35 cellular contexts compared by ENCODE assay signal in genomic region chr13:23804166-23804565, GRCh38.
"Had no signal": no experiment of that assay in that cellular context is flagged by ENCODE, and none has a peak within 500 bp of the region (broad histone marks: within the 10 kb centered on the region; RNA-seq: fewer than 3 reads in every experiment).

No MANE protein-coding gene starts in this region.

- H3K4me1 ChIP-seq: adrenal gland, breast epithelium had no signal

- H3K27ac ChIP-seq: adrenal gland, body of pancreas, brain microvascular endothelial cell, breast epithelium, VCaP had no signal

- H3K9me3 Mint-ChIP-seq: activated B cell treated with CpG ODN at 0.5 μM for 24 hours; activated CD4-positive, alpha-beta memory T cell treated with anti-CD3 and anti-CD28 coated beads for 36 hours; activated CD4-positive, alpha-beta T cell treated with anti-CD3 and anti-CD28 coated beads, Interleukin-2, amount 10 ng/mL, durations not matched to agents 24 days and 14 days; activated CD8-positive, alpha-beta T cell treated with anti-CD3 and anti-CD28 coated beads for 36 hours; activated naive CD4-positive, alpha-beta T cell treated with anti-CD3 and anti-CD28 coated beads for 36 hours; activated naive CD8-positive, alpha-beta T cell treated with anti-CD3 and anti-CD28 coated beads for 36 hours; activated T-cell treated with anti-CD3 and anti-CD28 coated beads, Interleukin-2, amount 50 U/mL, for 72 hours; activated T-helper 1 cell treated with anti-CD3 and anti-CD28 coated beads, Interleukin-12 subunit alpha, Interleukin-12 subunit beta, Interleukin-2, Interleukin-4 antibody, amounts not matched to agents 30 ng/mL and 10 ng/mL and 1 ng/mL, durations not matched to agents 14 hours and 24 hours and 36 hours; activated T-helper 17 cell treated with anti-CD3 and anti-CD28 coated beads, Interleukin-2, amount 50 U/mL, for 72 hours; T-helper 1 cell treated with Interleukin-12 subunit alpha and Interleukin-12 subunit beta and Interleukin-4 antibody, amounts not matched to agents 30 μg/mL and 1 μg/mL, for 36 hours; T-helper 2 cell treated with Interferon-gamma antibody and Interleukin-4, amounts not matched to agents 5 μg/mL and 100 μg/mL, for 36 hours had no signal

- H3K4me3 ChIP-seq: adrenal gland, body of pancreas, breast epithelium had no signal

- H3K27me3 ChIP-seq: adrenal gland, body of pancreas, brain microvascular endothelial cell, breast epithelium had no signal

- ATAC-seq: activated CD8-positive, alpha-beta T cell treated with anti-CD3 and anti-CD28 coated beads for 36 hours; activated naive CD4-positive, alpha-beta T cell treated with anti-CD3 and anti-CD28 coated beads, Interleukin-2, amount 50 U/mL, for 72 hours; activated T-cell treated with anti-CD3 and anti-CD28 coated beads, Interleukin-2, amount 50 U/mL, for 4 hours; activated T-cell treated with anti-CD3 and anti-CD28 coated beads, Interleukin-2, amount 50 U/mL, for 72 hours; activated T-helper 17 cell treated with anti-CD3 and anti-CD28 coated beads, Interleukin-2, amount 50 U/mL, for 72 hours; body of pancreas had no signal

- DNase-seq: activated B cell treated with CpG ODN at 0.5 μM for 24 hours; activated CD4-positive, alpha-beta memory T cell treated with anti-CD3 and anti-CD28 coated beads for 36 hours; activated CD4-positive, alpha-beta T cell treated with anti-CD3 and anti-CD28 coated beads for 4 hours; activated CD4-positive, alpha-beta T cell treated with anti-CD3 and anti-CD28 coated beads, Interleukin-2, amount 10 ng/mL, durations not matched to agents 24 days and 14 days; activated CD4-positive, alpha-beta T cell treated with anti-CD3 and anti-CD28 coated beads, Interleukin-2, amount 50 U/mL, for 1 hour; activated CD4-positive, alpha-beta T cell treated with anti-CD3 and anti-CD28 coated beads, Interleukin-2, amount 50 U/mL, for 4 hours; activated CD4-positive, CD25-positive, alpha-beta regulatory T cell treated with anti-CD3 and anti-CD28 coated beads, Interleukin-2, amount 50 U/mL, for 72 hours; activated CD8-positive, alpha-beta memory T cell treated with anti-CD3 and anti-CD28 coated beads, Interleukin-2, amount 50 U/mL, for 4 hours; activated CD8-positive, alpha-beta T cell treated with anti-CD3 and anti-CD28 coated beads for 36 hours; activated effector memory CD4-positive, alpha-beta T cell treated with anti-CD3 and anti-CD28 coated beads, Interleukin-2, amount 50 U/mL, for 16 hours; activated gamma-delta T cell treated with Interleukin-2 at 50 U/mL for 16 hours; activated naive CD4-positive, alpha-beta T cell; activated naive CD4-positive, alpha-beta T cell treated with anti-CD3 and anti-CD28 coated beads for 36 hours; activated naive CD4-positive, alpha-beta T cell treated with anti-CD3 and anti-CD28 coated beads, Interleukin-2, amount 50 U/mL, for 16 hours; activated naive CD8-positive, alpha-beta T cell treated with anti-CD3 and anti-CD28 coated beads for 36 hours; activated T-cell treated with anti-CD3 and anti-CD28 coated beads for 4 hours; activated T-cell treated with anti-CD3 and anti-CD28 coated beads, Interleukin-2, amount 50 U/mL, for 1 hour; activated T-cell treated with anti-CD3 and anti-CD28 coated beads, Interleukin-2, amount 50 U/mL, for 4 hours; activated T-cell treated with anti-CD3 and anti-CD28 coated beads, Interleukin-2, amount 50 U/mL, for 72 hours; adrenal gland; amniotic stem cell; aorta; body of pancreas; brain microvascular endothelial cell; central memory CD4-positive, alpha-beta T cell; T-helper 1 cell; T-helper 2 cell; T-helper 9 cell had no signal

- H3K36me3 ChIP-seq: brain microvascular endothelial cell, breast epithelium had no signal

- H3K4me3 Mint-ChIP-seq: activated B cell treated with CpG ODN at 0.5 μM for 24 hours; activated CD4-positive, alpha-beta memory T cell treated with anti-CD3 and anti-CD28 coated beads for 36 hours; activated CD4-positive, alpha-beta T cell treated with anti-CD3 and anti-CD28 coated beads, Interleukin-2, amount 10 ng/mL, durations not matched to agents 24 days and 14 days; activated CD8-positive, alpha-beta T cell treated with anti-CD3 and anti-CD28 coated beads for 36 hours; activated naive CD4-positive, alpha-beta T cell treated with anti-CD3 and anti-CD28 coated beads for 36 hours; activated naive CD8-positive, alpha-beta T cell treated with anti-CD3 and anti-CD28 coated beads for 36 hours; activated T-cell treated with anti-CD3 and anti-CD28 coated beads, Interleukin-2, amount 50 U/mL, for 4 hours; activated T-cell treated with anti-CD3 and anti-CD28 coated beads, Interleukin-2, amount 50 U/mL, for 72 hours; activated T-helper 1 cell treated with anti-CD3 and anti-CD28 coated beads, Interleukin-12 subunit alpha, Interleukin-12 subunit beta, Interleukin-2, Interleukin-4 antibody, amounts not matched to agents 30 ng/mL and 10 ng/mL and 1 ng/mL, durations not matched to agents 14 hours and 24 hours and 36 hours; activated T-helper 17 cell treated with anti-CD3 and anti-CD28 coated beads, Interleukin-2, amount 50 U/mL, for 72 hours; T-helper 1 cell treated with Interleukin-12 subunit alpha and Interleukin-12 subunit beta and Interleukin-4 antibody, amounts not matched to agents 30 μg/mL and 1 μg/mL, for 36 hours; T-helper 2 cell treated with Interferon-gamma antibody and Interleukin-4, amounts not matched to agents 5 μg/mL and 100 μg/mL, for 36 hours had no signal

- H3K9me3 ChIP-seq: adrenal gland, body of pancreas, breast epithelium had no signal

- H3K27me3 Mint-ChIP-seq: activated B cell treated with CpG ODN at 0.5 μM for 24 hours; activated CD4-positive, alpha-beta memory T cell treated with anti-CD3 and anti-CD28 coated beads for 36 hours; activated CD4-positive, alpha-beta T cell treated with anti-CD3 and anti-CD28 coated beads, Interleukin-2, amount 10 ng/mL, durations not matched to agents 24 days and 14 days; activated CD8-positive, alpha-beta T cell treated with anti-CD3 and anti-CD28 coated beads for 36 hours; activated naive CD8-positive, alpha-beta T cell treated with anti-CD3 and anti-CD28 coated beads for 36 hours; activated T-helper 17 cell treated with anti-CD3 and anti-CD28 coated beads, Interleukin-2, amount 50 U/mL, for 72 hours had no signal

- H3K27ac Mint-ChIP-seq: activated B cell treated with CpG ODN at 0.5 μM for 24 hours; activated CD4-positive, alpha-beta memory T cell treated with anti-CD3 and anti-CD28 coated beads for 36 hours; activated CD4-positive, alpha-beta T cell treated with anti-CD3 and anti-CD28 coated beads, Interleukin-2, amount 10 ng/mL, durations not matched to agents 24 days and 14 days; activated CD8-positive, alpha-beta T cell treated with anti-CD3 and anti-CD28 coated beads for 36 hours; activated naive CD4-positive, alpha-beta T cell treated with anti-CD3 and anti-CD28 coated beads for 36 hours; activated naive CD4-positive, alpha-beta T cell treated with anti-CD3 and anti-CD28 coated beads, Interleukin-2, amount 50 U/mL, for 72 hours; activated naive CD8-positive, alpha-beta T cell treated with anti-CD3 and anti-CD28 coated beads for 36 hours; activated T-cell treated with anti-CD3 and anti-CD28 coated beads, Interleukin-2, amount 50 U/mL, for 72 hours; activated T-helper 1 cell treated with anti-CD3 and anti-CD28 coated beads, Interleukin-12 subunit alpha, Interleukin-12 subunit beta, Interleukin-2, Interleukin-4 antibody, amounts not matched to agents 30 ng/mL and 10 ng/mL and 1 ng/mL, durations not matched to agents 14 hours and 24 hours and 36 hours; activated T-helper 17 cell treated with anti-CD3 and anti-CD28 coated beads, Interleukin-2, amount 50 U/mL, for 72 hours; T-helper 1 cell treated with Interleukin-12 subunit alpha and Interleukin-12 subunit beta and Interleukin-4 antibody, amounts not matched to agents 30 μg/mL and 1 μg/mL, for 36 hours; T-helper 2 cell treated with Interferon-gamma antibody and Interleukin-4, amounts not matched to agents 5 μg/mL and 100 μg/mL, for 36 hours had no signal
